ENCODE assay signal across 17 cellular contexts in genomic region chr4:1310796-1311715, GRCh38. TPM values are rescaled to one million over a fixed set of nuclear protein-coding genes. Genes with fewer than 3 reads are reported as not detected.
DNase-seq lines count a peak whose midpoint lies in the region; TF ChIP-seq lines count a peak whose summit lies in the region.
"Had no signal": no experiment of that assay in that cellular context is flagged by ENCODE, and none has a peak within 500 bp of the region (broad histone marks: within the 10 kb centered on the region; RNA-seq: fewer than 3 reads in every experiment).

No MANE protein-coding gene starts in this region.

- H3K36me3 ChIP-seq in tibial artery, result peaks cover 28 to 43% (median 37%) of the 10 kb centered on the region in 3 donors

- no peaks in the 10 kb centered on the region for H3K27me3 Mint-ChIP-seq in activated naive CD4-positive, alpha-beta T cell treated with anti-CD3 and anti-CD28 coated beads for 36 hours (ENCODE audit: low read depth)
- no peaks in the 10 kb centered on the region for H3K27me3 Mint-ChIP-seq in activated naive CD4-positive, alpha-beta T cell treated with anti-CD3 and anti-CD28 coated beads, Interleukin-2, amount 50 U/mL, for 24 hours
- H3K27me3 Mint-ChIP-seq in immature natural killer cell (ENCODE audit: low read depth in 3 of 3), result peaks cover 0 to 2% (median 2%) of the 10 kb centered on the region in 3 donors
- H3K27me3 Mint-ChIP-seq: dendritic cell treated with granulocyte-macrophage colony-stimulating factor and Interleukin-4, amounts not matched to agents 40 ng/mL and 50 ng/mL, for 4 days; naive B cell had no signal

- H3K27ac ChIP-seq in tibial artery, result peak overlapping the region; percentile 73 to 81
- H3K27ac ChIP-seq: vagina, WERI-Rb-1 had no signal

- no peak overlapping the region for H3K4me3 ChIP-seq in tibial artery
- H3K4me3 ChIP-seq: HAP-1 had no signal

- H3K4me1 ChIP-seq in tibial artery, result peaks cover 0 to 34% (median 26%) of the 10 kb centered on the region in 4 donors
- H3K4me1 ChIP-seq: HAP-1 had no signal

- CTCF ChIA-PET in activated naive CD4-positive, alpha-beta T cell treated with anti-CD3 and anti-CD28 coated beads for 36 hours (lab: Charles Lee), result interaction anchor here (0.5 to 1.0 kb wide), 3 partner anchors 25 to 237 kb away, joined by 3 read pairs; no protein-coding TSS in a partner anchor

- TF ChIP-seq CTCF in tibial artery (IDR thresholded peaks at IDR 0.05), result no peak

- H3K36me3 Mint-ChIP-seq in activated naive CD4-positive, alpha-beta T cell treated with anti-CD3 and anti-CD28 coated beads for 36 hours (ENCODE audit: low read depth), result peaks cover 25% of the 10 kb centered on the region
- H3K36me3 Mint-ChIP-seq in activated naive CD4-positive, alpha-beta T cell treated with anti-CD3 and anti-CD28 coated beads, Interleukin-2, amount 50 U/mL, for 24 hours, result peaks cover 8% of the 10 kb centered on the region
- H3K36me3 Mint-ChIP-seq in immature natural killer cell, result peaks cover 5 to 18% (median 7%) of the 10 kb centered on the region in 3 donors

- intact Hi-C loops in activated naive CD4-positive, alpha-beta T cell treated with anti-CD3 and anti-CD28 coated beads for 36 hours (cut with micrococcal nuclease), result no loop called here
- intact Hi-C loops in tibial artery (cut with DNase I; ENCODE audit: low total_unique reads), result no loop called here

- DNase-seq in activated naive CD4-positive, alpha-beta T cell treated with anti-CD3 and anti-CD28 coated beads for 36 hours, result no peak
- DNase-seq in activated naive CD4-positive, alpha-beta T cell (lab: John Stamatoyannopoulos, UW), result no peak
- DNase-seq in immature natural killer cell (peak; percentile 35 to 47 (median 45)), tibial artery (no peak), NCI-H2227 treated with DMSO at 0.1 percent for 48 hours (lab: John Stamatoyannopoulos, UW) (no peak), NCI-H1092 treated with DMSO at 0.1 percent for 48 hours (lab: John Stamatoyannopoulos, UW) (no peak), kidney tubule cell (ENCODE audit: low spot score) (no peak)
- DNase-seq: activated effector memory CD4-positive, alpha-beta T cell treated with Interleukin-2 at 50 U/mL for 16 hours; foreskin melanocyte; naive B cell; NCI-H1105 treated with DMSO at 0.1 percent for 48 hours; NCI-H748 treated with DMSO at 0.1 percent for 48 hours; WERI-Rb-1 had no signal

- peaks cover 65% of the 10 kb centered on the region for H3K4me1 Mint-ChIP-seq in activated naive CD4-positive, alpha-beta T cell treated with anti-CD3 and anti-CD28 coated beads for 36 hours (ENCODE audit: low read depth)
- peaks cover 52% of the 10 kb centered on the region for H3K4me1 Mint-ChIP-seq in activated naive CD4-positive, alpha-beta T cell treated with anti-CD3 and anti-CD28 coated beads, Interleukin-2, amount 50 U/mL, for 24 hours
- peaks cover 49 to 55% of the 10 kb centered on the region in 2 donors for H3K4me1 Mint-ChIP-seq in immature natural killer cell

- no peaks in the 10 kb centered on the region for H3K9me3 Mint-ChIP-seq in activated naive CD4-positive, alpha-beta T cell treated with anti-CD3 and anti-CD28 coated beads for 36 hours
- no peaks in the 10 kb centered on the region for H3K9me3 Mint-ChIP-seq in activated naive CD4-positive, alpha-beta T cell treated with anti-CD3 and anti-CD28 coated beads, Interleukin-2, amount 50 U/mL, for 24 hours
- H3K9me3 Mint-ChIP-seq in immature natural killer cell, result no peaks in the 10 kb centered on the region
- H3K9me3 Mint-ChIP-seq: dendritic cell treated with granulocyte-macrophage colony-stimulating factor and Interleukin-4, amounts not matched to agents 40 ng/mL and 50 ng/mL, for 4 days had no signal

- no peak overlapping the region for H3K27ac Mint-ChIP-seq in activated naive CD4-positive, alpha-beta T cell treated with anti-CD3 and anti-CD28 coated beads for 36 hours
- H3K27ac Mint-ChIP-seq in activated naive CD4-positive, alpha-beta T cell treated with anti-CD3 and anti-CD28 coated beads, Interleukin-2, amount 50 U/mL, for 24 hours, result no peak overlapping the region
- H3K27ac Mint-ChIP-seq in immature natural killer cell, result peak overlapping the region; percentile 45 to 83 (median 80)
- H3K27ac Mint-ChIP-seq: dendritic cell treated with granulocyte-macrophage colony-stimulating factor and Interleukin-4, amounts not matched to agents 40 ng/mL and 50 ng/mL, for 4 days had no signal

- H3K9me3 ChIP-seq in tibial artery, result no peaks in the 10 kb centered on the region
- H3K9me3 ChIP-seq: HAP-1, vagina had no signal

- H3K27me3 ChIP-seq in tibial artery, result no peaks in the 10 kb centered on the region
- H3K27me3 ChIP-seq: vagina had no signal

- peak overlapping the region; percentile 6 for H3K4me3 Mint-ChIP-seq in activated naive CD4-positive, alpha-beta T cell treated with anti-CD3 and anti-CD28 coated beads for 36 hours
- H3K4me3 Mint-ChIP-seq in activated naive CD4-positive, alpha-beta T cell treated with anti-CD3 and anti-CD28 coated beads, Interleukin-2, amount 50 U/mL, for 24 hours, result peak overlapping the region; percentile 67
- peak overlapping the region; percentile 29 to 69 (median 44) for H3K4me3 Mint-ChIP-seq in immature natural killer cell
- H3K4me3 Mint-ChIP-seq: dendritic cell treated with granulocyte-macrophage colony-stimulating factor and Interleukin-4, amounts not matched to agents 40 ng/mL and 50 ng/mL, for 4 days had no signal

RNA-seq across cellular contexts. Expression of gene MAEA, which starts 21.4 kb away (rescaled TPM):
- 10 to 100 TPM; 25.2 to 29.4 TPM for total RNA-seq in activated naive CD4-positive, alpha-beta T cell treated with anti-CD3 and anti-CD28 coated beads for 36 hours
- polyA plus RNA-seq in immature natural killer cell, result 10 to 100 TPM; 60.7 to 76.0 (median 72.9) TPM

RNA-seq across cellular contexts. Expression of gene UVSSA, which starts 36.0 kb away (rescaled TPM):
- 10 to 100 TPM; 20.0 to 24.3 TPM for total RNA-seq in activated naive CD4-positive, alpha-beta T cell treated with anti-CD3 and anti-CD28 coated beads for 36 hours
- polyA plus RNA-seq in immature natural killer cell, result 1 to 10 TPM; 3.2 to 7.0 (median 4.0) TPM

Comparison
In these comparisons a context has a peak if more than half of its experiments do, and no peak if none do; other contexts are left out.
1. DNase-seq: peak in immature natural killer cell (3 of 3); none in activated naive CD4-positive, alpha-beta T cell treated with anti-CD3 and anti-CD28 coated beads for 36 hours (single experiment), activated naive CD4-positive, alpha-beta T cell (0 of 4), tibial artery (0 of 2), NCI-H2227 treated with DMSO at 0.1 percent for 48 hours (single experiment), NCI-H1092 treated with DMSO at 0.1 percent for 48 hours (single experiment) and kidney tubule cell (single experiment).
2. H3K27ac Mint-ChIP-seq: peak in immature natural killer cell (6 of 6); none in activated naive CD4-positive, alpha-beta T cell treated with anti-CD3 and anti-CD28 coated beads for 36 hours (single experiment) and activated naive CD4-positive, alpha-beta T cell treated with anti-CD3 and anti-CD28 coated beads, Interleukin-2, amount 50 U/mL, for 24 hours (single experiment).
3. H3K4me3 Mint-ChIP-seq: peak in every context shown above with its lines; median percentile 67 in activated naive CD4-positive, alpha-beta T cell treated with anti-CD3 and anti-CD28 coated beads, Interleukin-2, amount 50 U/mL, for 24 hours; 44 in immature natural killer cell; 6 in activated naive CD4-positive, alpha-beta T cell treated with anti-CD3 and anti-CD28 coated beads for 36 hours.